ENCODE assay signal across 12 cellular contexts in genomic region chr1:109636201-109636952, GRCh38. TPM values are rescaled to one million over a fixed set of nuclear protein-coding genes. Genes with fewer than 3 reads are reported as not detected.
DNase-seq lines count a peak whose midpoint lies in the region; ATAC-seq lines count a peak whose summit lies in the region.
"Had no signal": no experiment of that assay in that cellular context is flagged by ENCODE, and none has a peak within 500 bp of the region (broad histone marks: within the 10 kb centered on the region; RNA-seq: fewer than 3 reads in every experiment).

No MANE protein-coding gene starts in this region.

- no peak for ATAC-seq in stimulated activated naive CD8-positive, alpha-beta T cell treated with anti-CD3 and anti-CD28 coated beads, Interleukin-15, amount 100 ng/mL, for 72 hours
- no peak for ATAC-seq in GM19467 (IDR thresholded peaks at IDR 0.05; ENCODE audit: unreplicated experiment)
- ATAC-seq: CD8-positive, alpha-beta T cell had no signal

- peaks cover 26% of the 10 kb centered on the region for H3K4me1 Mint-ChIP-seq in stimulated activated naive CD8-positive, alpha-beta T cell treated with anti-CD3 and anti-CD28 coated beads, Interleukin-15, amount 100 ng/mL, for 72 hours

- H3K9me3 Mint-ChIP-seq in stimulated activated naive CD8-positive, alpha-beta T cell treated with anti-CD3 and anti-CD28 coated beads, Interleukin-15, amount 100 ng/mL, for 72 hours, result no peaks in the 10 kb centered on the region
- H3K9me3 Mint-ChIP-seq: CD8-positive, alpha-beta T cell had no signal

- H3K27ac Mint-ChIP-seq in stimulated activated naive CD8-positive, alpha-beta T cell treated with anti-CD3 and anti-CD28 coated beads, Interleukin-15, amount 100 ng/mL, for 72 hours, result no peak overlapping the region
- H3K27ac Mint-ChIP-seq: CD8-positive, alpha-beta T cell had no signal

- no peak overlapping the region for H3K4me3 Mint-ChIP-seq in stimulated activated naive CD8-positive, alpha-beta T cell treated with anti-CD3 and anti-CD28 coated beads, Interleukin-15, amount 100 ng/mL, for 72 hours
- H3K4me3 Mint-ChIP-seq: CD8-positive, alpha-beta T cell had no signal

- DNase-seq in AG08396 (ENCODE audit: low spot score) (peak; percentile 64), LHCN-M2 (ENCODE audit: low read depth) (peak; percentile 49), dedifferentiated amniotic fluid mesenchymal stem cell (ENCODE audit: extremely low spot score) (peak; percentile 15), lung microvascular endothelial cell (ENCODE audit: low read depth in 2 of 2) (peak; percentile 20 to 34), DMS114 treated with DMSO at 0.1 percent for 48 hours (lab: John Stamatoyannopoulos, UW; ENCODE audit: unreplicated experiment) (no peak)
- no peak for DNase-seq in stimulated activated CD4-positive, alpha-beta T cell treated with anti-CD3 and anti-CD28 coated beads, Interleukin-15, amount 100 ng/mL, for 24 hours
- DNase-seq in stimulated activated naive CD8-positive, alpha-beta T cell treated with anti-CD3 and anti-CD28 coated beads, Interleukin-15, amount 100 ng/mL, for 72 hours, result no peak
- DNase-seq: MM.1S; stimulated activated CD4-positive, alpha-beta T cell treated with anti-CD3 and anti-CD28 coated beads, Interleukin-4, amount 100 ng/mL, for 4 hours had no signal

- peaks cover 6% of the 10 kb centered on the region for H3K27me3 Mint-ChIP-seq in stimulated activated naive CD8-positive, alpha-beta T cell treated with anti-CD3 and anti-CD28 coated beads, Interleukin-15, amount 100 ng/mL, for 72 hours

RNA-seq across cellular contexts. Expression of gene AMPD2, which starts 16.7 kb away (rescaled TPM):
- total RNA-seq in LHCN-M2 (2014; rRNA removed), result 44.0 and 60.0 TPM in 2 replicates
- 37.9 TPM for polyA plus RNA-seq in LHCN-M2 (2012)
- 25.3 and 26.8 TPM in 2 replicates for total RNA-seq in lung microvascular endothelial cell

RNA-seq across cellular contexts. Expression of gene GNAT2, which starts 17.0 kb away (rescaled TPM):
- total RNA-seq in LHCN-M2 (2014; rRNA removed) (not detected in 2 replicates), lung microvascular endothelial cell (under 0.01 and 0.22 TPM in 2 replicates)
- 0.10 TPM for polyA plus RNA-seq in LHCN-M2 (2012)
- total RNA-seq: CD8-positive, alpha-beta T cell; mononuclear cell had no signal

RNA-seq across cellular contexts. Expression of gene GSTM4, which starts 19.5 kb away (rescaled TPM):
- total RNA-seq in LHCN-M2 (2014; rRNA removed), result 4.2 and 10.5 TPM in 2 replicates
- 15.3 TPM for polyA plus RNA-seq in LHCN-M2 (2012)
- total RNA-seq in lung microvascular endothelial cell, result 0.40 and 0.65 TPM in 2 replicates

RNA-seq across cellular contexts. Expression of gene GSTM2, which starts 31.5 kb away (rescaled TPM):
- total RNA-seq in LHCN-M2 (2014; rRNA removed) (16.2 and 18.4 TPM in 2 replicates), lung microvascular endothelial cell (0.87 and 1.4 TPM in 2 replicates)
- 56.7 TPM for polyA plus RNA-seq in LHCN-M2 (2012)

RNA-seq across cellular contexts. Expression of gene GSTM1, which starts 51.2 kb away (rescaled TPM):
- total RNA-seq in LHCN-M2 (2014; rRNA removed) (1.1 and 1.2 TPM in 2 replicates), lung microvascular endothelial cell (not detected in 2 replicates)
- polyA plus RNA-seq in LHCN-M2 (2012), result 5.6 TPM
- total RNA-seq: mononuclear cell had no signal

Comparison
In these comparisons a context has a peak if more than half of its experiments do, and no peak if none do; other contexts are left out.
1. DNase-seq: peak in AG08396 (single experiment), LHCN-M2 (single experiment), dedifferentiated amniotic fluid mesenchymal stem cell (single experiment) and lung microvascular endothelial cell (2 of 2); none in stimulated activated CD4-positive, alpha-beta T cell treated with anti-CD3 and anti-CD28 coated beads, Interleukin-15, amount 100 ng/mL, for 24 hours (single experiment), DMS114 treated with DMSO at 0.1 percent for 48 hours (single experiment) and stimulated activated naive CD8-positive, alpha-beta T cell treated with anti-CD3 and anti-CD28 coated beads, Interleukin-15, amount 100 ng/mL, for 72 hours (0 of 2).